1 cellular context compared by ENCODE assay signal in genomic region chr22:31079095-31079642, GRCh38.
A peak's percentile ranks its signal among the peaks of the same experiment; 100 is the strongest.
TF ChIP-seq lines count a peak whose summit lies in the region.

No MANE protein-coding gene starts in this region.

TF ChIP-seq in HepG2, 621 proteins besides CTCF, POLR2A, EP300 and RAD21 (continued from another document and continues in another):
- TF ChIP-seq PRDM10 (CRISPR knock-in tag; IDR thresholded peaks at IDR 0.05; ENCODE audit: low read depth): no peak
- TF ChIP-seq SMARCE1 (IDR thresholded peaks at IDR 0.05; ENCODE audit: borderline replicate concordance): no peak
- TF ChIP-seq IRF1 (CRISPR knock-in tag; IDR thresholded peaks at IDR 0.05; ENCODE audit: low read depth): no peak
- TF ChIP-seq GATAD1 (CRISPR knock-in tag; IDR thresholded peaks at IDR 0.05): no peak
- no peak for TF ChIP-seq GTF2F1 (IDR thresholded peaks at IDR 0.05; ENCODE audit: low read length)
- no peak for TF ChIP-seq ATAD3A (CRISPR knock-in tag; IDR thresholded peaks at IDR 0.05)
- 0 out of 2 replicates have a peak, but pooled peaks have one; percentile 28 for TF ChIP-seq BRCA1 (CRISPR knock-in tag; IDR thresholded peaks at IDR 0.05)
- peak; percentile 75 for TF ChIP-seq PITX1 (CRISPR knock-in tag; IDR thresholded peaks at IDR 0.05)
- no peak for TF ChIP-seq ZNF562 (CRISPR knock-in tag; IDR thresholded peaks at IDR 0.05; ENCODE audit: borderline replicate concordance)
- peak; percentile 91 for TF ChIP-seq HNF4A (CRISPR knock-in tag; IDR thresholded peaks at IDR 0.05)
- TF ChIP-seq ZMYM4 (CRISPR knock-in tag; IDR thresholded peaks at IDR 0.05): peak; percentile 55
- no peak for TF ChIP-seq E2F5 (CRISPR knock-in tag; conservative IDR thresholded peaks at IDR 0.05)
- peak; percentile 35; the same call in 1 of the 2 replicates for TF ChIP-seq HOMEZ (CRISPR knock-in tag; IDR thresholded peaks at IDR 0.05; ENCODE audit: low read depth)
- TF ChIP-seq ZFY (CRISPR knock-in tag; IDR thresholded peaks at IDR 0.05): peak; percentile 62
- no peak for TF ChIP-seq ZNF775 (CRISPR knock-in tag; IDR thresholded peaks at IDR 0.05; ENCODE audit: borderline replicate concordance)
- TF ChIP-seq PCBP1 (IDR thresholded peaks at IDR 0.05; ENCODE audit: borderline replicate concordance, low read depth, low read length): no peak
- TF ChIP-seq UBTF (CRISPR knock-in tag; IDR thresholded peaks at IDR 0.05): peak; percentile 54
- TF ChIP-seq RORA (CRISPR knock-in tag; IDR thresholded peaks at IDR 0.05): no peak
- no peak for TF ChIP-seq SATB2 (CRISPR knock-in tag; IDR thresholded peaks at IDR 0.05)
- TF ChIP-seq NKX3-1 (CRISPR knock-in tag; IDR thresholded peaks at IDR 0.05): no peak
- TF ChIP-seq IKZF4 (CRISPR knock-in tag; IDR thresholded peaks at IDR 0.05; ENCODE audit: borderline replicate concordance, low read depth, not compliant biosample characterization): no peak
- peak; percentile 85 for TF ChIP-seq NFYC (CRISPR knock-in tag; IDR thresholded peaks at IDR 0.05)
- TF ChIP-seq ZNF501 (CRISPR knock-in tag; IDR thresholded peaks at IDR 0.05): 0 out of 2 replicates have a peak, but pooled peaks have one; percentile 18
- TF ChIP-seq ZBTB3 (CRISPR knock-in tag; IDR thresholded peaks at IDR 0.05; ENCODE audit: borderline replicate concordance, low read depth): no peak
- TF ChIP-seq ZNF747 (CRISPR knock-in tag; IDR thresholded peaks at IDR 0.05; ENCODE audit: borderline replicate concordance): peak; percentile 64; the same call in 1 of the 2 replicates
- TF ChIP-seq JUNB (CRISPR knock-in tag; IDR thresholded peaks at IDR 0.05; ENCODE audit: borderline replicate concordance): no peak
- no peak for TF ChIP-seq NFE2L1 (CRISPR knock-in tag; IDR thresholded peaks at IDR 0.05; ENCODE audit: borderline replicate concordance)
- no peak for TF ChIP-seq CREBL2 (CRISPR knock-in tag; IDR thresholded peaks at IDR 0.05; ENCODE audit: borderline replicate concordance)
- TF ChIP-seq ZNF7 (CRISPR knock-in tag; IDR thresholded peaks at IDR 0.05): no peak
- TF ChIP-seq SP2 (CRISPR knock-in tag; IDR thresholded peaks at IDR 0.05): peak; percentile 88
- TF ChIP-seq ZNF782 (CRISPR knock-in tag; IDR thresholded peaks at IDR 0.05; ENCODE audit: borderline replicate concordance): no peak
- TF ChIP-seq ZNF337 (CRISPR knock-in tag; IDR thresholded peaks at IDR 0.05; ENCODE audit: borderline replicate concordance, low read depth): no peak
- TF ChIP-seq GLI4 (CRISPR knock-in tag; IDR thresholded peaks at IDR 0.05; ENCODE audit: borderline replicate concordance): no peak
- TF ChIP-seq DR1 (CRISPR knock-in tag; IDR thresholded peaks at IDR 0.05): peak; percentile 32; the same call in 1 of the 2 replicates
- no peak for TF ChIP-seq SIN3A (IDR thresholded peaks at IDR 0.05; ENCODE audit: borderline replicate concordance, low read depth, low read length)
- no peak for TF ChIP-seq ZNF407 (CRISPR knock-in tag; IDR thresholded peaks at IDR 0.05; ENCODE audit: not compliant biosample characterization)
- no peak for TF ChIP-seq CEBPZ (IDR thresholded peaks at IDR 0.05; ENCODE audit: low read length)
